11 cellular contexts compared by ENCODE assay signal in the genomic region with DNA sequence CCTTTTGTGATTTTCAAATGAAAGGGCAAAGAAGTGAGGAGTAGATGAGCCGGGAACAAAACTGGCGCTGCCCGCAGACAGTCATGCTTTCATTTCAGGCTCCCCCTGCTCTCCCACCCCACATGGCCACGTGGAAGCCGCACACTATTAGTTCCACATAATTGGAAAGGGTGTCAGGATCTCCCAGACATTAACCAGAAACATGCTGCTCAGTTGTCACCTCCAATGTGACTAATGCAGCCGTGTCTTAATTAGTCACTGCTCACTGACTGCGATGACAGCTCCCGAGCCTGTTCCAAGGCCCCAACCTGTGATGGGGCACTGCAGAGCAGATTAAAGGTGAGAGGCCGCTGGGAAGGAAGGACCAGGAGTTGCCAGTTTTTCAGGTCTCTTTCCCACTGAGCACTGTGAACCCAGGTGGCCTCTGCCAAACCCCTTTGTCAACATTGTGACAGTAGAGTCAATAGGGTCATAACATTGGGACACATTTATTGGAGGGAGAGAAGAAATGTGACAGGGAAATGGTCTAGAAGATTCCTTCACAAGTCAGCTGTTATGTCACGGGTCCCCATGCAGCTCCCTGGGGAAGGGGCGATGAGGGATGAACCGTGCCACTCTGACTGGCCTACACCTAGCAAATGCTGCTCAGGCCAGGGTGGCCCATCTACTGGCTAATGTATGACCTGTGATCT. TPM values are rescaled to one million over a fixed set of nuclear protein-coding genes. Genes with fewer than 3 reads are reported as not detected.
A peak's percentile ranks its signal among the peaks of the same experiment; 100 is the strongest.
DNase-seq lines count a peak whose midpoint lies in the region; ATAC-seq and TF ChIP-seq lines count a peak whose summit lies in the region.
"Had no signal": no experiment of that assay in that cellular context is flagged by ENCODE, and none has a peak within 500 bp of the region (broad histone marks: within the 10 kb centered on the region; RNA-seq: fewer than 3 reads in every experiment).

No MANE protein-coding gene starts in this region.

- H3K4me1 ChIP-seq in HCT116 (ENCODE audit: control insufficient read depth in 1 of 2, insufficient read depth in 2 of 2, low read length in 2 of 2) (peaks cover 0 to 13% of the 10 kb centered on the region in 2 experiments; a peak in 2 of 4 replicates), RWPE2 (ENCODE audit: insufficient read depth, poor library complexity, severe bottlenecking) (no peaks in the 10 kb centered on the region), ovary (ENCODE audit: insufficient read depth) (peaks cover 4% of the 10 kb centered on the region)
- H3K4me1 ChIP-seq: prostate gland had no signal

- 89 to 91% (median 90%) methylated on average over 12 of the region's 12 CpGs for WGBS in ovary, 3 donors

- H3K4me3 ChIP-seq in HCT116 (replicated peaks in 1 of 2; ENCODE audit: low read depth in 1 of 2, low read length in 2 of 2) (no peak overlapping the region), RWPE2 (ENCODE audit: severe bottlenecking) (no peak overlapping the region), ovary (no peak overlapping the region)
- H3K4me3 ChIP-seq: prostate gland had no signal

- no peak for TF ChIP-seq POLR2A in HCT116 (IDR thresholded peaks at IDR 0.05; ENCODE audit: borderline replicate concordance, extremely low read depth, insufficient read depth, insufficient read length)
- TF ChIP-seq POLR2A in ovary (IDR thresholded peaks at IDR 0.05): no peak

- no peaks in the 10 kb centered on the region for H4K20me1 ChIP-seq in HCT116 (ENCODE audit: insufficient read depth)

- H3K36me3 ChIP-seq in HCT116 (ENCODE audit: control insufficient read depth in 1 of 2, insufficient read depth in 2 of 2, low read length in 2 of 2) (no peaks in the 10 kb centered on the region), RWPE2 (ENCODE audit: low read depth) (no peaks in the 10 kb centered on the region), ovary (no peaks in the 10 kb centered on the region)
- H3K36me3 ChIP-seq: prostate gland had no signal

- no peaks in the 10 kb centered on the region for H3K79me2 ChIP-seq in HCT116 (ENCODE audit: insufficient read depth, low read length)

- no peak for TF ChIP-seq CTCF in HCT116 (IDR thresholded peaks at IDR 0.05 in 2 of 3, conservative IDR thresholded peaks at IDR 0.05 in 1 of 3; ENCODE audit: borderline replicate concordance in 1 of 3, insufficient read depth in 1 of 3, low read depth in 2 of 3, low read length in 2 of 3)
- TF ChIP-seq CTCF in RWPE2 (IDR thresholded peaks at IDR 0.05; ENCODE audit: poor library complexity, severe bottlenecking): no peak
- no peak for TF ChIP-seq CTCF in ovary (IDR thresholded peaks at IDR 0.05)

- DNase-seq in HCT116 (ENCODE audit: low read depth, low spot score) (no peak), RWPE2 (ENCODE audit: low spot score) (no peak), Right ventricle myocardium superior (peak; percentile 64), ovary (peak in 3 of 5 donors; percentile 5 to 17 (median 9)), NCI-H2107 (lab: John Stamatoyannopoulos, UW) (no peak)

- no peak overlapping the region for H3K9ac ChIP-seq in HCT116 (ENCODE audit: low read length)

- ATAC-seq in HCT116: peak; percentile 58
- peak; percentile 36; the same call in 1 of the 3 replicates for ATAC-seq in RWPE2 (ENCODE audit: low read depth)
- peak; percentile 88 for ATAC-seq in Right ventricle myocardium superior (ENCODE audit: poor library complexity)
- no peak for ATAC-seq in HG03159 (IDR thresholded peaks at IDR 0.05; ENCODE audit: unreplicated experiment)
- no peak for ATAC-seq in GM19397 (IDR thresholded peaks at IDR 0.05; ENCODE audit: unreplicated experiment)
- no peak for ATAC-seq in GM18907 (IDR thresholded peaks at IDR 0.05; ENCODE audit: unreplicated experiment)
- ATAC-seq: Panc1 had no signal

- intact Hi-C loops in HCT116 (cut with micrococcal nuclease): no loop called here
- intact Hi-C loops in Right ventricle myocardium superior (cut with DNase I): no loop called here
- intact Hi-C loops in ovary (cut with DNase I): no loop called here

- RAD21 ChIA-PET in HCT116 (lab: Charles Lee; ENCODE audit: low non-redundant PET in 1 of 2, low total read pairs in 2 of 2, uncharacterized antibody in 2 of 2, unreplicated experiment in 2 of 2): no interaction called here

- H2AFZ ChIP-seq in HCT116 (ENCODE audit: low read depth, low read length, poor library complexity, severe bottlenecking): no peak overlapping the region

- no peaks in the 10 kb centered on the region for H3K9me2 ChIP-seq in HCT116 (ENCODE audit: insufficient read depth)

- no peak for TF ChIP-seq RAD21 in HCT116 (IDR thresholded peaks at IDR 0.05; ENCODE audit: low read depth)

- H3K27ac ChIP-seq in HCT116 (ENCODE audit: low read depth, low read length) (no peak overlapping the region), RWPE2 (ENCODE audit: poor library complexity, severe bottlenecking) (no peak overlapping the region), ovary (no peak overlapping the region)
- H3K27ac ChIP-seq: HL-60, prostate gland had no signal

- H3K9me3 ChIP-seq in HCT116 (ENCODE audit: control insufficient read depth in 1 of 2, insufficient read depth in 1 of 2, low read depth in 1 of 2, low read length in 2 of 2): no peaks in the 10 kb centered on the region
- H3K9me3 ChIP-seq in RWPE2 (ENCODE audit: severe bottlenecking): no peaks in the 10 kb centered on the region
- H3K9me3 ChIP-seq in ovary: no peaks in the 10 kb centered on the region
- H3K9me3 ChIP-seq: prostate gland had no signal

- TF ChIP-seq EP300 in ovary (IDR thresholded peaks at IDR 0.05): no peak

- H3K4me2 ChIP-seq in HCT116 (ENCODE audit: low read length): no peak overlapping the region

- POLR2A ChIA-PET in HCT116 (lab: Charles Lee): no interaction called here

- H3K27me3 ChIP-seq in HCT116 (ENCODE audit: insufficient read depth, low read length) (no peaks in the 10 kb centered on the region), RWPE2 (ENCODE audit: insufficient read depth, poor library complexity, severe bottlenecking) (no peaks in the 10 kb centered on the region), ovary (no peaks in the 10 kb centered on the region)

- BruUV-seq in HCT116 (replicated peaks; lab: Mats Ljungman, UMichigan): no TSS peak

- CTCF ChIA-PET in HCT116 (lab: Charles Lee): no interaction called here

TF ChIP-seq in HCT116, 20 proteins besides CTCF, POLR2A, EP300 and RAD21:
- TF ChIP-seq SIN3A (IDR thresholded peaks at IDR 0.05; ENCODE audit: low read depth) (0 out of 2 replicates have a peak, but pooled peaks have one; percentile 28), JUND (IDR thresholded peaks at IDR 0.05) (peak; percentile 12; the same call in 1 of the 2 replicates), ELF1 (IDR thresholded peaks at IDR 0.05; ENCODE audit: borderline replicate concordance, low read depth) (no peak), CEBPB (IDR thresholded peaks at IDR 0.05; ENCODE audit: low read depth) (no peak)
- TF ChIP-seq, protein P1, sequence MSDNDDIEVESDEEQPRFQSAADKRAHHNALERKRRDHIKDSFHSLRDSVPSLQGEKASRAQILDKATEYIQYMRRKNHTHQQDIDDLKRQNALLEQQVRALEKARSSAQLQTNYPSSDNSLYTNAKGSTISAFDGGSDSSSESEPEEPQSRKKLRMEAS (IDR thresholded peaks at IDR 0.05): 0 out of 2 replicates have a peak, but pooled peaks have one; percentile 23

RNA-seq across cellular contexts. Expression of a gene that starts 38.6 kb away (rescaled TPM):
- 14.8 TPM for total RNA-seq in HCT116 (2021; ENCODE audit: unreplicated experiment)
- polyA plus RNA-seq in HCT116 (2012): 6.7 and 6.9 TPM in 2 replicates
- total RNA-seq in Right ventricle myocardium superior: 15.7 TPM
- total RNA-seq in ovary: 10 to 100 TPM in 3 of 7 donors, 1 to 10 TPM in 4; 4.6 to 21.1 (median 7.7) TPM
- 1 to 10 TPM; 1.2 to 4.4 TPM for polyA plus RNA-seq in ovary

RNA-seq across cellular contexts. Expression of a gene that starts 45.8 kb away (rescaled TPM):
- total RNA-seq in HCT116 (2021; ENCODE audit: unreplicated experiment) (33.6 TPM), Right ventricle myocardium superior (9.8 TPM), ovary (10 to 100 TPM in 6 of 7 donors, 1 to 10 TPM in 1; 8.9 to 23.6 (median 17.8) TPM)
- 25.1 and 33.3 TPM in 2 replicates for polyA plus RNA-seq in HCT116 (2012)
- polyA plus RNA-seq in ovary: 10 to 100 TPM in 1 of 2 donors, 1 to 10 TPM in 1; 8.3 to 20.8 TPM

Comparison
In these comparisons a context has a peak if more than half of its experiments do, and no peak if none do; other contexts are left out.
1. ATAC-seq: peak in HCT116 (single experiment), RWPE2 (single experiment) and Right ventricle myocardium superior (single experiment); none in HG03159 (single experiment), GM19397 (single experiment) and GM18907 (single experiment).
2. DNase-seq: peak in Right ventricle myocardium superior (single experiment) and ovary (3 of 5); none in HCT116 (single experiment), RWPE2 (single experiment) and NCI-H2107 (single experiment).